Comparison of ENCODE assay signal across 31 cellular contexts in the genomic region with DNA sequence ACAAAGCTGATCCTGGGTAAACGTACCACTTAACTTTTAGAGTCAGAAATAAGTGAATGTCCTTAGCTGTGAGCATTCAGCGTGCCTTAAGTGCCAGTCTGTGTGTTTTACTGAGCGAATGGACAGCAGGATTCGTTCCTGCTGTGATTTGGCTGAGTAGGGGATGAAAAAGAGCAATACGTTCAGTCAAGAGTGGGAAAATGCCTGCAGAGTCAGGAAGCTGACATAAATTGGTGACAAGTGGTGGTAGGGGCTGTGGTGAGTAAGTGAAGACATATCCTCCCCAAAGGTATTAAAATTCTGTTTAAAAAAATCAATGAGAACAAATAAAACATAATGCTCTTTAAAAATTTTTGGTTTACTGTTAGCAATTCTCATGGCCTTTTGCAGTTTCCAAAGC. TPM values are rescaled to one million over a fixed set of nuclear protein-coding genes. Genes with fewer than 3 reads are reported as not detected.
A peak's percentile ranks its signal among the peaks of the same experiment; 100 is the strongest.
DNase-seq lines count a peak whose midpoint lies in the region; ATAC-seq, FAIRE-seq and TF ChIP-seq lines count a peak whose summit lies in the region.
"Had no signal": no experiment of that assay in that cellular context is flagged by ENCODE, and none has a peak within 500 bp of the region (broad histone marks: within the 10 kb centered on the region; RNA-seq: fewer than 3 reads in every experiment).

No MANE protein-coding gene starts in this region.

- H3K27me3 ChIP-seq in astrocyte (ENCODE audit: insufficient read depth, low read length) = no peaks in the 10 kb centered on the region
- no peaks in the 10 kb centered on the region for H3K27me3 ChIP-seq in neural progenitor cell
- no peaks in the 10 kb centered on the region for H3K27me3 ChIP-seq in HAP-1 (ENCODE audit: low read depth)
- H3K27me3 ChIP-seq: gastroesophageal sphincter, hepatocyte, ovary, testis had no signal

- no peaks in the 10 kb centered on the region for H3K79me2 ChIP-seq in astrocyte (ENCODE audit: insufficient read depth, low read length)
- no peaks in the 10 kb centered on the region for H3K79me2 ChIP-seq in neural progenitor cell (ENCODE audit: low read depth)
- H3K79me2 ChIP-seq: hepatocyte had no signal

- no peak overlapping the region for H3K4me3 ChIP-seq in astrocyte (ENCODE audit: insufficient read depth, low read depth, low read length)
- H3K4me3 ChIP-seq in neural progenitor cell = no peak overlapping the region
- no peak overlapping the region for H3K4me3 ChIP-seq in HAP-1
- H3K4me3 ChIP-seq: gastroesophageal sphincter, hepatocyte, lung, mucosa of descending colon, ovary, testis had no signal

- TF ChIP-seq CTCF in astrocyte (IDR thresholded peaks at IDR 0.05; ENCODE audit: insufficient read depth, low read depth, low read length) = no peak
- no peak for TF ChIP-seq CTCF in neural progenitor cell (IDR thresholded peaks at IDR 0.05)

- peaks cover 67% of the 10 kb centered on the region for H3K4me1 Mint-ChIP-seq in activated CD8-positive, alpha-beta memory T cell treated with anti-CD3 and anti-CD28 coated beads, Interleukin-2, amount 10 ng/mL, durations not matched to agents 7 days and 5 days
- no peaks in the 10 kb centered on the region for H3K4me1 Mint-ChIP-seq in astrocyte (ENCODE audit: low read depth, unreplicated experiment)
- peaks cover 13% of the 10 kb centered on the region for H3K4me1 Mint-ChIP-seq in neural progenitor cell
- H3K4me1 Mint-ChIP-seq: nephron progenitor cell had no signal

- H3K36me3 ChIP-seq in astrocyte (ENCODE audit: insufficient read depth, low read length) = no peaks in the 10 kb centered on the region
- H3K36me3 ChIP-seq in neural progenitor cell = no peaks in the 10 kb centered on the region
- H3K36me3 ChIP-seq in HAP-1 (replicated peaks) = no peaks in the 10 kb centered on the region
- H3K36me3 ChIP-seq: gastroesophageal sphincter, ovary had no signal

- DNase-seq in activated CD8-positive, alpha-beta memory T cell treated with anti-CD3 and anti-CD28 coated beads, Interleukin-2, amount 10 ng/mL, durations not matched to agents 7 days and 5 days = peak; percentile 53
- DNase-seq in activated CD8-positive, alpha-beta memory T cell treated with anti-CD3 and anti-CD28 coated beads, Interleukin-2, amount 50 U/mL, for 48 hours = no peak
- DNase-seq in GM18507 (ENCODE audit: extremely low spot score, insufficient read length, low read depth) (no peak), astrocyte (ENCODE audit: low read depth) (no peak), neural progenitor cell (ENCODE audit: low spot score) (peak; percentile 31), HAP-1 (ENCODE audit: low spot score in 2 of 2) (no peak)
- DNase-seq: activated CD4-positive, alpha-beta T cell treated with anti-CD3 and anti-CD28 coated beads, Interleukin-2, amount 50 U/mL, for 4 hours; activated CD4-positive, CD25-positive, alpha-beta regulatory T cell; activated naive CD4-positive, alpha-beta T cell; KBM-7; mucosa of descending colon; NCI-H1092; NCI-H1694 treated with DMSO at 0.1 percent for 48 hours; NCI-H2171 treated with DMSO at 0.1 percent for 48 hours; NCI-H524; nephron progenitor cell; ovary; T-helper 17 cell; testis had no signal

- FAIRE-seq in GM18507 (lab: Jason Lieb, UNC) (peak; percentile 42), astrocyte (lab: Jason Lieb, UNC) (no peak)
- FAIRE-seq: A204.1, D721Med, endothelial cell of umbilical vein, TTC549 had no signal

- H2AFZ ChIP-seq in astrocyte (ENCODE audit: low read depth, low read length) (peak overlapping the region; percentile 62), neural progenitor cell (replicated peaks) (no peak overlapping the region)
- H2AFZ ChIP-seq: hepatocyte had no signal

- CTCF ChIA-PET in activated CD8-positive, alpha-beta memory T cell treated with anti-CD3 and anti-CD28 coated beads, Interleukin-2, amount 10 ng/mL, durations not matched to agents 7 days and 5 days (lab: Charles Lee) = interaction anchor here (0.8 to 8.0 kb wide), 7 partner anchors 22 to 87 kb away, joined by 3 to 60 read pairs (median 12); no protein-coding TSS in a partner anchor

- H3K27ac ChIP-seq in astrocyte (ENCODE audit: low read depth, low read length) (no peak overlapping the region), neural progenitor cell (no peak overlapping the region)
- H3K27ac ChIP-seq: gastroesophageal sphincter, hepatocyte, HL-60, ovary, testis had no signal

- H3K9me3 Mint-ChIP-seq in activated CD8-positive, alpha-beta memory T cell treated with anti-CD3 and anti-CD28 coated beads, Interleukin-2, amount 10 ng/mL, durations not matched to agents 7 days and 5 days (ENCODE audit: low read depth) = no peaks in the 10 kb centered on the region
- H3K9me3 Mint-ChIP-seq in astrocyte (ENCODE audit: unreplicated experiment) (no peaks in the 10 kb centered on the region), neural progenitor cell (no peaks in the 10 kb centered on the region)
- H3K9me3 Mint-ChIP-seq: brain; nephron progenitor cell; stimulated activated naive CD8-positive, alpha-beta T cell treated with anti-CD3 and anti-CD28 coated beads, Interleukin-15, Interleukin-2, amounts not matched to agents 100 ng/mL and 50 ng/mL, for 24 hours had no signal

- peaks cover 3% of the 10 kb centered on the region for H3K36me3 Mint-ChIP-seq in activated CD8-positive, alpha-beta memory T cell treated with anti-CD3 and anti-CD28 coated beads, Interleukin-2, amount 10 ng/mL, durations not matched to agents 7 days and 5 days
- H3K36me3 Mint-ChIP-seq in astrocyte (ENCODE audit: low read depth, unreplicated experiment) (no peaks in the 10 kb centered on the region), neural progenitor cell (no peaks in the 10 kb centered on the region)
- H3K36me3 Mint-ChIP-seq: brain had no signal

- peaks cover 1% of the 10 kb centered on the region for H3F3A ChIP-seq in neural progenitor cell (ENCODE audit: low read depth)

- H3K9me3 ChIP-seq in astrocyte (ENCODE audit: insufficient read depth, low read depth, low read length) = no peaks in the 10 kb centered on the region
- H3K9me3 ChIP-seq in neural progenitor cell (ENCODE audit: low read depth) = no peaks in the 10 kb centered on the region
- H3K9me3 ChIP-seq in HAP-1 = no peaks in the 10 kb centered on the region
- H3K9me3 ChIP-seq: gastroesophageal sphincter, mucosa of descending colon, ovary, testis had no signal

- H3K9ac ChIP-seq in astrocyte (ENCODE audit: low read length) (no peak overlapping the region), neural progenitor cell (no peak overlapping the region)

- no peak overlapping the region for H3K4me2 ChIP-seq in astrocyte (ENCODE audit: low read length)
- H3K4me2 ChIP-seq in neural progenitor cell = no peak overlapping the region
- H3K4me2 ChIP-seq: hepatocyte had no signal

- H3K4me3 Mint-ChIP-seq in activated CD8-positive, alpha-beta memory T cell treated with anti-CD3 and anti-CD28 coated beads, Interleukin-2, amount 10 ng/mL, durations not matched to agents 7 days and 5 days = peak overlapping the region; percentile 70
- no peak overlapping the region for H3K4me3 Mint-ChIP-seq in astrocyte (ENCODE audit: unreplicated experiment)
- no peak overlapping the region for H3K4me3 Mint-ChIP-seq in neural progenitor cell
- H3K4me3 Mint-ChIP-seq: brain; nephron progenitor cell; stimulated activated naive CD8-positive, alpha-beta T cell treated with anti-CD3 and anti-CD28 coated beads, Interleukin-15, Interleukin-2, amounts not matched to agents 100 ng/mL and 50 ng/mL, for 24 hours; T-helper 17 cell had no signal

- peak overlapping the region; percentile 90 for H3K27ac Mint-ChIP-seq in activated CD8-positive, alpha-beta memory T cell treated with anti-CD3 and anti-CD28 coated beads, Interleukin-2, amount 10 ng/mL, durations not matched to agents 7 days and 5 days
- H3K27ac Mint-ChIP-seq in astrocyte (ENCODE audit: unreplicated experiment) (no peak overlapping the region), neural progenitor cell (no peak overlapping the region)
- H3K27ac Mint-ChIP-seq: brain; nephron progenitor cell; stimulated activated naive CD8-positive, alpha-beta T cell treated with anti-CD3 and anti-CD28 coated beads, Interleukin-15, Interleukin-2, amounts not matched to agents 100 ng/mL and 50 ng/mL, for 24 hours; T-helper 17 cell had no signal

- no peaks in the 10 kb centered on the region for H3K27me3 Mint-ChIP-seq in activated CD8-positive, alpha-beta memory T cell treated with anti-CD3 and anti-CD28 coated beads, Interleukin-2, amount 10 ng/mL, durations not matched to agents 7 days and 5 days
- H3K27me3 Mint-ChIP-seq in astrocyte (ENCODE audit: low read depth, unreplicated experiment) (no peaks in the 10 kb centered on the region), neural progenitor cell (ENCODE audit: insufficient read depth, low read depth) (peaks cover 4% of the 10 kb centered on the region)
- H3K27me3 Mint-ChIP-seq: brain had no signal

- no peak for ATAC-seq in activated CD8-positive, alpha-beta memory T cell treated with anti-CD3 and anti-CD28 coated beads, Interleukin-2, amount 10 ng/mL, durations not matched to agents 7 days and 5 days
- ATAC-seq in GM21619 (IDR thresholded peaks at IDR 0.05; ENCODE audit: unreplicated experiment) (no peak), GM21825 (IDR thresholded peaks at IDR 0.05; ENCODE audit: unreplicated experiment) (no peak)
- ATAC-seq: gastroesophageal sphincter, mucosa of descending colon, T-helper 17 cell had no signal

- H3K4me1 ChIP-seq in astrocyte (ENCODE audit: insufficient read depth, low read length) (no peaks in the 10 kb centered on the region), neural progenitor cell (peaks cover 13% of the 10 kb centered on the region), HAP-1 (no peaks in the 10 kb centered on the region)
- H3K4me1 ChIP-seq: gastroesophageal sphincter, testis had no signal

- H4K20me1 ChIP-seq in astrocyte (ENCODE audit: insufficient read depth, low read length) = no peaks in the 10 kb centered on the region
- H4K20me1 ChIP-seq in neural progenitor cell (ENCODE audit: low read depth) = no peaks in the 10 kb centered on the region

- in situ Hi-C loops in HAP-1 (cut with MboI; ENCODE audit: low sequenced_read_pairs) = no loop called here

RNA-seq across cellular contexts. Expression of a gene that starts 56.6 kb away (rescaled TPM):
- total RNA-seq in activated CD8-positive, alpha-beta memory T cell treated with anti-CD3 and anti-CD28 coated beads, Interleukin-2, amount 10 ng/mL, durations not matched to agents 7 days and 5 days = 1 to 10 TPM; 9.1 to 9.3 TPM
- total RNA-seq in astrocyte (0.14 TPM in 1 of 2 replicates, not detected in the other), neural progenitor cell (ENCODE audit: low replicate concordance) (not detected in 2 replicates)
- total RNA-seq: endothelial cell of umbilical vein had no signal

Comparison
In these comparisons a context has a peak if more than half of its experiments do, and no peak if none do; other contexts are left out.
1. DNase-seq: peak in activated CD8-positive, alpha-beta memory T cell treated with anti-CD3 and anti-CD28 coated beads, Interleukin-2, amount 10 ng/mL, durations not matched to agents 7 days and 5 days (single experiment) and neural progenitor cell (single experiment); none in activated CD8-positive, alpha-beta memory T cell treated with anti-CD3 and anti-CD28 coated beads, Interleukin-2, amount 50 U/mL, for 48 hours (single experiment), GM18507 (single experiment), astrocyte (single experiment) and HAP-1 (0 of 2).